18 cellular contexts compared by ENCODE assay signal in genomic region chr7:139958599-139959380, GRCh38.
"Had no signal": no experiment of that assay in that cellular context is flagged by ENCODE, and none has a peak within 500 bp of the region (broad histone marks: within the 10 kb centered on the region; RNA-seq: fewer than 3 reads in every experiment).

No MANE protein-coding gene starts in this region.

- H3K4me3 ChIP-seq: left lung, upper lobe of right lung had no signal

- FAIRE-seq: kidney had no signal

- DNase-seq: activated CD4-positive, alpha-beta T cell treated with anti-CD3 and anti-CD28 coated beads, Interleukin-2, amount 10 ng/mL, durations not matched to agents 24 days and 14 days; activated CD4-positive, CD25-positive, alpha-beta regulatory T cell; activated CD8-positive, alpha-beta T cell treated with anti-CD3 and anti-CD28 coated beads for 36 hours; activated naive CD4-positive, alpha-beta T cell treated with Interleukin-2 at 50 U/mL for 16 hours; activated naive CD8-positive, alpha-beta T cell treated with anti-CD3 and anti-CD28 coated beads, Interleukin-2, amount 10 ng/mL, durations not matched to agents 7 days and 5 days; activated T-cell treated with anti-CD3 and anti-CD28 coated beads, Interleukin-2, amount 50 U/mL, for 24 hours; brain microvascular endothelial cell; effector CD8-positive, alpha-beta T cell; foreskin keratinocyte; glutamatergic neuron; hypothalamus; kidney; left lung; stimulated activated naive B cell treated with anti-CD40 and anti-IgM and Interleukin-4, amounts not matched to agents 10 μg/mL and 1 μg/mL and 100 μg/mL, for 72 hours; T1000; upper lobe of right lung had no signal

- H3K27me3 ChIP-seq: brain microvascular endothelial cell, left lung, upper lobe of right lung had no signal

- ATAC-seq: activated CD8-positive, alpha-beta T cell treated with anti-CD3 and anti-CD28 coated beads for 36 hours; esophagus mucosa; foreskin keratinocyte; left lung; sciatic nerve; stimulated activated naive B cell treated with anti-CD40 and anti-IgM and Interleukin-4, amounts not matched to agents 10 μg/mL and 1 μg/mL and 100 μg/mL, for 72 hours; upper lobe of right lung had no signal

- H3K36me3 ChIP-seq: brain microvascular endothelial cell, upper lobe of right lung had no signal
